21 cellular contexts compared by ENCODE assay signal in the genomic region with DNA sequence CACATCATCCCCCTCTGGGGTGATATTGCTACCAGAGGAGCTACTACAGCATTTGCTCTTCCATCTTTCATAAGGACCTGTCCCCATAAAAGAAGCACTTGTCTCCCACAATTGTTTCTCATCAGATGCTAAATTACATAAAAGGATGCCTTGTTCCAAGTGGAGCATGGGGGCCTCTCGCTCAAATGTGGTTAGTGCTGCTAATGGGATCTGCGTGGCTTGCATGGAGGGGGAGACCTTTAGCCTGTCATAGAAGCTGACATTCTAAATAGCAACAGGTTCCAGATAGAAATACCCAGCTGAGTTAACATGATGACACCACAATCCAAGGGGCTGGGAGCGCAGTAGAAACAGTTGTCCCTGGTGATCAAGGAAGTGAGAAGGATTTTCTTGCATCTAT.
"Had no signal": no experiment of that assay in that cellular context is flagged by ENCODE, and none has a peak within 500 bp of the region (broad histone marks: within the 10 kb centered on the region; RNA-seq: fewer than 3 reads in every experiment).

No MANE protein-coding gene starts in this region.

- ATAC-seq: K562, Panc1, PC-3, T-cell had no signal

- H3K4me2 ChIP-seq: KMS-11, SK-N-SH had no signal

- H3K9me2 ChIP-seq: SK-N-SH had no signal

- H3K27ac ChIP-seq: HL-60, KMS-11, RWPE1 had no signal

- H3K9me3 ChIP-seq: SK-N-SH had no signal

- H3K4me3 ChIP-seq: K562 had no signal

- DNase-seq: MM.1S; NCI-H1092 treated with DMSO at 0.1 percent for 48 hours; NCI-H1436; NCI-H2029; NCI-H2171; NCI-H446; NCI-H510A; NCI-H524 treated with DMSO at 0.1 percent for 48 hours; NCI-H69; NCI-H774; NK-92 treated with Interleukin-12 subunit alpha and Interleukin-12 subunit beta, amount 100 ng/mL, for 24 hours; SHP77; SK-N-SH; SW 1271; T-cell had no signal

- H3K9ac ChIP-seq: KMS-11, SK-N-SH had no signal
